ENCODE assay signal across 12 cellular contexts in genomic region chr1:32993215-32993566, GRCh38. TPM values are rescaled to one million over a fixed set of nuclear protein-coding genes. Genes with fewer than 3 reads are reported as not detected.
DNase-seq lines count a peak whose midpoint lies in the region; ATAC-seq, FAIRE-seq and TF ChIP-seq lines count a peak whose summit lies in the region.
"Had no signal": no experiment of that assay in that cellular context is flagged by ENCODE, and none has a peak within 500 bp of the region (broad histone marks: within the 10 kb centered on the region; RNA-seq: fewer than 3 reads in every experiment).

No MANE protein-coding gene starts in this region.

- H3K9me3 ChIP-seq in astrocyte (ENCODE audit: insufficient read depth, low read depth, low read length) (no peaks in the 10 kb centered on the region), trophoblast cell (ENCODE audit: insufficient read depth, low read depth, low read length) (no peaks in the 10 kb centered on the region)

- H4K20me1 ChIP-seq in KMS-11 (ENCODE audit: insufficient read depth): no peaks in the 10 kb centered on the region
- peaks cover 2% of the 10 kb centered on the region for H4K20me1 ChIP-seq in astrocyte (ENCODE audit: insufficient read depth, low read length)

- H3K18ac ChIP-seq in trophoblast cell (ENCODE audit: low read length): no peak overlapping the region

- TF ChIP-seq POLR2A in GM18505 (IDR thresholded peaks at IDR 0.05; ENCODE audit: borderline replicate concordance, extremely low read depth, insufficient read depth, insufficient read length): no peak

- H2BK5ac ChIP-seq in trophoblast cell (ENCODE audit: low read depth, low read length, poor library complexity): no peak overlapping the region

- H3K9me3 Mint-ChIP-seq in astrocyte (ENCODE audit: unreplicated experiment): no peaks in the 10 kb centered on the region

- no CpG with 5 or more reads among the region's 9 CpGs for WGBS in trophoblast cell (ENCODE audit: extremely low coverage, insufficient coverage, insufficient read length)

- H3K4me2 ChIP-seq in KMS-11: peak overlapping the region; percentile 96
- peak overlapping the region; percentile 60 for H3K4me2 ChIP-seq in astrocyte (ENCODE audit: low read length)
- no peak overlapping the region for H3K4me2 ChIP-seq in trophoblast cell (ENCODE audit: low read length)

- no peak overlapping the region for H4K12ac ChIP-seq in trophoblast cell (ENCODE audit: low read depth, low read length)

- peak overlapping the region; percentile 32 for H4K91ac ChIP-seq in trophoblast cell (ENCODE audit: low read depth, low read length)

- no peak overlapping the region for H3K4me3 Mint-ChIP-seq in astrocyte (ENCODE audit: unreplicated experiment)

- H3K27me3 ChIP-seq in KMS-11 (ENCODE audit: insufficient read depth, low read depth): no peaks in the 10 kb centered on the region
- no peaks in the 10 kb centered on the region for H3K27me3 ChIP-seq in astrocyte (ENCODE audit: insufficient read depth, low read length)
- no peaks in the 10 kb centered on the region for H3K27me3 ChIP-seq in trophoblast cell (ENCODE audit: insufficient read depth, low read length)

- peak overlapping the region; percentile 5 for H3K27ac Mint-ChIP-seq in astrocyte (ENCODE audit: unreplicated experiment)

- no peak overlapping the region for H3K4ac ChIP-seq in trophoblast cell (ENCODE audit: low read depth, low read length)

- no peaks in the 10 kb centered on the region for H3K27me3 Mint-ChIP-seq in astrocyte (ENCODE audit: low read depth, unreplicated experiment)

- no peak overlapping the region for H2AK5ac ChIP-seq in trophoblast cell (ENCODE audit: low read length)

- no peak overlapping the region for H3K23ac ChIP-seq in trophoblast cell (ENCODE audit: low read length)

- H2BK120ac ChIP-seq in trophoblast cell (ENCODE audit: insufficient read depth, low read length, poor library complexity): no peak overlapping the region

- H3K27ac ChIP-seq in KMS-11 (peak overlapping the region; percentile 52), astrocyte (ENCODE audit: low read depth, low read length) (peak overlapping the region; percentile 92), trophoblast cell (ENCODE audit: low read depth, low read length) (peak overlapping the region; percentile 7)
- H3K27ac ChIP-seq: WERI-Rb-1 had no signal

- H3K4me1 Mint-ChIP-seq in astrocyte (ENCODE audit: low read depth, unreplicated experiment): peaks cover 54% of the 10 kb centered on the region

- H3K36me3 ChIP-seq in KMS-11 (ENCODE audit: insufficient read depth): no peaks in the 10 kb centered on the region
- no peaks in the 10 kb centered on the region for H3K36me3 ChIP-seq in astrocyte (ENCODE audit: insufficient read depth, low read length)
- no peaks in the 10 kb centered on the region for H3K36me3 ChIP-seq in trophoblast cell (ENCODE audit: control insufficient read depth in 1 of 2, insufficient read depth in 2 of 2, low read length in 2 of 2)
- H3K36me3 ChIP-seq: WERI-Rb-1 had no signal

- H3K36me3 Mint-ChIP-seq in astrocyte (ENCODE audit: low read depth, unreplicated experiment): peaks cover 4% of the 10 kb centered on the region

- no peak for FAIRE-seq in astrocyte (lab: Jason Lieb, UNC)
- FAIRE-seq: islet of Langerhans had no signal

- no peak overlapping the region for H4K8ac ChIP-seq in trophoblast cell (ENCODE audit: low read depth, low read length)

- H2AFZ ChIP-seq in KMS-11 (ENCODE audit: low read depth): no peak overlapping the region
- no peak overlapping the region for H2AFZ ChIP-seq in astrocyte (ENCODE audit: low read depth, low read length)
- H2AFZ ChIP-seq in trophoblast cell (ENCODE audit: insufficient read depth, low read length, poor library complexity): no peak overlapping the region

- DNase-seq in astrocyte (ENCODE audit: low read depth) (no peak), trophoblast cell (no peak), medulla oblongata (ENCODE audit: extremely low spot score) (no peak), NCI-H1930 (lab: John Stamatoyannopoulos, UW) (no peak), NCI-H1092 (lab: John Stamatoyannopoulos, UW) (no peak)
- DNase-seq: cortex of kidney, NCI-H146, WERI-Rb-1 had no signal

- no peaks in the 10 kb centered on the region for H3K79me2 ChIP-seq in KMS-11 (ENCODE audit: insufficient read depth, low read depth)
- H3K79me2 ChIP-seq in astrocyte (ENCODE audit: insufficient read depth, low read length): no peaks in the 10 kb centered on the region
- H3K79me2 ChIP-seq in trophoblast cell (ENCODE audit: control insufficient read depth, insufficient read depth, low read length, poor library complexity): no peaks in the 10 kb centered on the region

- peak; percentile 17 for ATAC-seq in GM18505 (IDR thresholded peaks at IDR 0.05; ENCODE audit: unreplicated experiment)
- no peak for ATAC-seq in HG03097 (IDR thresholded peaks at IDR 0.05; ENCODE audit: low FRiP score, unreplicated experiment)

- H3K14ac ChIP-seq in trophoblast cell (ENCODE audit: low read length): no peak overlapping the region

- peaks cover 9% of the 10 kb centered on the region for H3K79me1 ChIP-seq in trophoblast cell (ENCODE audit: low read length)

- H3K4me1 ChIP-seq in KMS-11 (ENCODE audit: low read depth, poor library complexity, severe bottlenecking) (peaks cover 86% of the 10 kb centered on the region), astrocyte (ENCODE audit: insufficient read depth, low read length) (peaks cover 58% of the 10 kb centered on the region), trophoblast cell (ENCODE audit: control insufficient read depth in 1 of 2, insufficient read depth in 2 of 2, low read length in 2 of 2) (peaks cover 26 to 29% of the 10 kb centered on the region in 2 experiments)

- H2BK12ac ChIP-seq in trophoblast cell (ENCODE audit: low read length): peak overlapping the region; percentile 35

- TF ChIP-seq CTCF in KMS-11 (conservative IDR thresholded peaks at IDR 0.05; ENCODE audit: low read depth, low read length) (no peak; the same call in 1 of the 2 replicates), astrocyte (IDR thresholded peaks at IDR 0.05; ENCODE audit: insufficient read depth, low read depth, low read length) (no peak)

- H3K4me3 ChIP-seq in KMS-11 (IDR thresholded peaks at IDR 0.05; ENCODE audit: insufficient read depth, low read depth, low read length): no peak overlapping the region
- H3K4me3 ChIP-seq in astrocyte (ENCODE audit: insufficient read depth, low read depth, low read length): no peak overlapping the region
- H3K4me3 ChIP-seq in trophoblast cell (ENCODE audit: low read depth, low read length): no peak overlapping the region

- H3K9ac ChIP-seq in KMS-11: no peak overlapping the region
- peak overlapping the region; percentile 77 for H3K9ac ChIP-seq in astrocyte (ENCODE audit: low read length)
- H3K9ac ChIP-seq in trophoblast cell (ENCODE audit: low read length): no peak overlapping the region

RNA-seq across cellular contexts. Expression of gene RNF19B, which starts 28.6 kb away (rescaled TPM):
- total RNA-seq in astrocyte: 25.8 and 29.7 TPM in 2 replicates
- polyA plus RNA-seq in trophoblast cell (2013): 14.7 and 14.9 TPM in 2 replicates

RNA-seq across cellular contexts. Expression of gene AK2, which starts 43.5 kb away (rescaled TPM):
- 126 and 138 TPM in 2 replicates for total RNA-seq in astrocyte
- polyA plus RNA-seq in trophoblast cell (2013): 81.3 and 83.7 TPM in 2 replicates

Comparison
In these comparisons a context has a peak if more than half of its experiments do, and no peak if none do; other contexts are left out.
1. H3K27ac ChIP-seq: peak in every context shown above with its lines; median percentile 92 in astrocyte; 52 in KMS-11; 7 in trophoblast cell.